ENCODE assay signal across 16 cellular contexts in the genomic region with DNA sequence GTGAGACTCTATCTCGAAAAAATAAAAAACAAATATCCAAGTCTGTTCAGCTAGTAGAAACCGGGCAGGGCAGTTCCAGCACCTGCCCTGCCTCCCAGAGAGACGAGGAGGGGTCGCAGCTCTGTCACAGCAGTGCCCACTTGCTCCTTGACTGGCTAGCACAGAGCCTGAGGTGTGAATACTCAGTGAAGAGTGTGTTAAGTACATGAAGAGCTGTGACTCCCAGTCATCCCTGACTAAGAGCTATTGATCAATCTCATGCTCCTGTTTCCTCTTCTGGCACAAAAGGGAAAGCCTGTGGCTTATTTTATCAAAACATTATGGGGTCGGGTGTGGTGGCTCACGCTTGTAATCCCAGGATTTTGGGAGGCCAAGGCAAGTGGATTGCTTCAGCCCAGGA.
DNase-seq lines count a peak whose midpoint lies in the region; ATAC-seq and TF ChIP-seq lines count a peak whose summit lies in the region.
"Had no signal": no experiment of that assay in that cellular context is flagged by ENCODE, and none has a peak within 500 bp of the region (broad histone marks: within the 10 kb centered on the region; RNA-seq: fewer than 3 reads in every experiment).

No MANE protein-coding gene starts in this region.

- H3K27ac ChIP-seq in epithelial cell of prostate (no peak overlapping the region), sigmoid colon (no peak overlapping the region), hepatocyte (no peak overlapping the region), A673 (ENCODE audit: low read depth, low read length, poor library complexity, severe bottlenecking) (no peak overlapping the region)
- H3K27ac ChIP-seq: left ventricle myocardium inferior, neural progenitor cell, uterus had no signal

- CTCF ChIA-PET in A673 (lab: Charles Lee) = no interaction called here

- TF ChIP-seq POLR2A in sigmoid colon (IDR thresholded peaks at IDR 0.05) = no peak

- POLR2A ChIA-PET in A673 (lab: Charles Lee; ENCODE audit: low non-redundant PET) = interaction anchor here (0.8 kb wide), 1 partner anchor 16 kb away, joined by 9 read pairs; no protein-coding TSS in a partner anchor

- H3K79me2 ChIP-seq in hepatocyte = no peaks in the 10 kb centered on the region

- H3K4me2 ChIP-seq in hepatocyte = no peak overlapping the region

- H3K9me3 ChIP-seq in sigmoid colon (no peaks in the 10 kb centered on the region), hepatocyte (ENCODE audit: low read depth) (no peaks in the 10 kb centered on the region), A673 (ENCODE audit: low read depth, low read length, poor library complexity, severe bottlenecking) (no peaks in the 10 kb centered on the region)
- H3K9me3 ChIP-seq: left ventricle myocardium inferior, mucosa of descending colon, uterus had no signal

- WGBS in sigmoid colon, 2 donors = 75 to 85% methylated on average over 6 of the region's 6 CpGs
- WGBS in hepatocyte (ENCODE audit: low lambda C conversion rate, missing lambda C conversion rate) = 79% methylated on average over 6 of the region's 6 CpGs

- H3K9me2 ChIP-seq in hepatocyte (replicated peaks; ENCODE audit: insufficient read depth) = no peaks in the 10 kb centered on the region

- H3K4me3 ChIP-seq in sigmoid colon = no peak overlapping the region
- no peak overlapping the region for H3K4me3 ChIP-seq in hepatocyte
- H3K4me3 ChIP-seq in A673 (ENCODE audit: low read depth, low read length, poor library complexity, severe bottlenecking) = no peak overlapping the region
- H3K4me3 ChIP-seq: left ventricle myocardium inferior, mucosa of descending colon, uterus had no signal

- H4K20me1 ChIP-seq in hepatocyte (ENCODE audit: insufficient read depth, poor library complexity, severe bottlenecking) = no peaks in the 10 kb centered on the region

- no peak for ATAC-seq in GM18511 (IDR thresholded peaks at IDR 0.05; ENCODE audit: unreplicated experiment)
- ATAC-seq: mucosa of descending colon had no signal

- no peaks in the 10 kb centered on the region for H3K36me3 ChIP-seq in sigmoid colon
- H3K36me3 ChIP-seq in hepatocyte (replicated peaks; ENCODE audit: insufficient read depth, low read depth) = no peaks in the 10 kb centered on the region
- no peaks in the 10 kb centered on the region for H3K36me3 ChIP-seq in A673 (ENCODE audit: insufficient read depth, low read length, poor library complexity, severe bottlenecking)
- H3K36me3 ChIP-seq: left ventricle myocardium inferior, neural progenitor cell, uterus had no signal

- H3K4me1 ChIP-seq in sigmoid colon (no peaks in the 10 kb centered on the region), hepatocyte (ENCODE audit: insufficient read depth) (peaks cover 8% of the 10 kb centered on the region), A673 (ENCODE audit: insufficient read depth, low read length, poor library complexity, severe bottlenecking) (no peaks in the 10 kb centered on the region)
- H3K4me1 ChIP-seq: uterus had no signal

- H3K27me3 ChIP-seq in sigmoid colon = no peaks in the 10 kb centered on the region
- no peaks in the 10 kb centered on the region for H3K27me3 ChIP-seq in hepatocyte
- peaks cover 6% of the 10 kb centered on the region for H3K27me3 ChIP-seq in A673 (replicated peaks; ENCODE audit: insufficient read depth, low read depth, low read length, poor library complexity)
- H3K27me3 ChIP-seq: neural progenitor cell, uterus had no signal

- no peak overlapping the region for H2AFZ ChIP-seq in hepatocyte
- H2AFZ ChIP-seq: neural progenitor cell had no signal

- peak; percentile 12 for DNase-seq in NCI-H345 (lab: John Stamatoyannopoulos, UW)
- no peak for DNase-seq in NCI-H345 treated with DMSO at 0.1 percent for 48 hours (lab: John Stamatoyannopoulos, UW; ENCODE audit: unreplicated experiment)
- peak; percentile 7 for DNase-seq in MV-4-11 (lab: John Stamatoyannopoulos, UW)
- DNase-seq in epithelial cell of prostate (ENCODE audit: low read depth, low spot score) = peak; percentile 8
- DNase-seq in sigmoid colon = peak; percentile 12
- no peak for DNase-seq in hepatocyte (ENCODE audit: low spot score)
- no peak for DNase-seq in A673 (ENCODE audit: low spot score)
- DNase-seq: glutamatergic neuron; left ventricle myocardium inferior; mucosa of descending colon; NCI-H146; stimulated activated CD8-positive, alpha-beta memory T cell treated with anti-CD3 and anti-CD28 coated beads, Interleukin-4, amount 100 ng/mL, for 48 hours; T-helper 9 cell; uterus had no signal

- BruUV-seq in A673 (replicated peaks; lab: Mats Ljungman, UMichigan) = no TSS peak

- TF ChIP-seq EP300 in sigmoid colon (IDR thresholded peaks at IDR 0.05) = no peak

- TF ChIP-seq CTCF in sigmoid colon (IDR thresholded peaks at IDR 0.05) (no peak), hepatocyte (IDR thresholded peaks at IDR 0.05; ENCODE audit: poor library complexity) (no peak), A673 (conservative IDR thresholded peaks at IDR 0.05; ENCODE audit: low read depth, low read length) (no peak)

- intact Hi-C loops in sigmoid colon (cut with DNase I) = no loop called here
- intact Hi-C loops in A673 (cut with micrococcal nuclease; ENCODE audit: unreplicated experiment) = no loop called here

Comparison
In these comparisons a context has a peak if more than half of its experiments do, and no peak if none do; other contexts are left out.
1. DNase-seq: peak in NCI-H345 (single experiment), MV-4-11 (single experiment), epithelial cell of prostate (single experiment) and sigmoid colon (single experiment); none in NCI-H345 treated with DMSO at 0.1 percent for 48 hours (single experiment), hepatocyte (single experiment) and A673 (single experiment).